25 cellular contexts compared by ENCODE assay signal in genomic region chr5:39533749-39534148, GRCh38.
"Had no signal": no experiment of that assay in that cellular context is flagged by ENCODE, and none has a peak within 500 bp of the region (broad histone marks: within the 10 kb centered on the region; RNA-seq: fewer than 3 reads in every experiment).

No MANE protein-coding gene starts in this region.

- H3K36me3 ChIP-seq: brain microvascular endothelial cell, cardiac muscle cell, Peyer's patch, SJSA1, WERI-Rb-1 had no signal

- H3K4me1 Mint-ChIP-seq: activated naive CD4-positive, alpha-beta T cell treated with anti-CD3 and anti-CD28 coated beads, Interleukin-2, amount 10 ng/mL, durations not matched to agents 7 days and 5 days; activated naive CD8-positive, alpha-beta T cell treated with anti-CD3 and anti-CD28 coated beads for 36 hours; IgD-negative memory B cell; T-cell had no signal

- DNase-seq: activated CD4-positive, alpha-beta T cell treated with anti-CD3 and anti-CD28 coated beads for 4 hours; activated CD8-positive, alpha-beta memory T cell treated with anti-CD3 and anti-CD28 coated beads, Interleukin-2, amount 50 U/mL, for 4 hours; activated CD8-positive, alpha-beta T cell treated with anti-CD3 and anti-CD28 coated beads for 36 hours; activated gamma-delta T cell treated with Interleukin-2 at 50 U/mL for 16 hours; activated naive CD4-positive, alpha-beta T cell treated with anti-CD3 and anti-CD28 coated beads, Interleukin-2, amount 10 ng/mL, durations not matched to agents 7 days and 5 days; activated naive CD8-positive, alpha-beta T cell treated with anti-CD3 and anti-CD28 coated beads for 36 hours; activated T-cell treated with anti-CD3 and anti-CD28 coated beads, Interleukin-2, amount 50 U/mL, for 72 hours; brain microvascular endothelial cell; MV-4-11; NCI-H1092 treated with DMSO at 0.1 percent for 48 hours; NCI-H1417 treated with DMSO at 0.1 percent for 48 hours; NCI-H1694; NCI-H2029 treated with DMSO at 0.1 percent for 48 hours; NCI-H510A treated with DMSO at 0.1 percent for 48 hours; NCI-H69; Peyer's patch; SHP77; T-cell; T-helper 2 cell; WERI-Rb-1 had no signal

- H3K27ac ChIP-seq: brain microvascular endothelial cell, cardiac muscle cell, KMS-11, Peyer's patch, SJSA1, WERI-Rb-1 had no signal

- H3K4me1 ChIP-seq: Peyer's patch had no signal

- H3K9me3 ChIP-seq: Peyer's patch, SJSA1 had no signal

- H3K27me3 ChIP-seq: brain microvascular endothelial cell, cardiac muscle cell, Peyer's patch, SJSA1 had no signal

- H3K27ac Mint-ChIP-seq: activated CD8-positive, alpha-beta T cell treated with anti-CD3 and anti-CD28 coated beads for 36 hours; activated naive CD4-positive, alpha-beta T cell treated with anti-CD3 and anti-CD28 coated beads, Interleukin-2, amount 10 ng/mL, durations not matched to agents 7 days and 5 days; activated naive CD8-positive, alpha-beta T cell treated with anti-CD3 and anti-CD28 coated beads for 36 hours; activated T-cell treated with anti-CD3 and anti-CD28 coated beads, Interleukin-2, amount 50 U/mL, for 72 hours; activated T-helper 2 cell treated with anti-CD3 and anti-CD28 coated beads, Interferon-gamma antibody, Interleukin-2, Interleukin-4, amounts not matched to agents 10 μg/mL and 5 μg/mL and 100 μg/mL, durations not matched to agents 14 hours and 24 hours and 36 hours; IgD-negative memory B cell; T-cell had no signal

- H3K4me3 ChIP-seq: cardiac muscle cell, Peyer's patch, SJSA1 had no signal

- H3K9me3 Mint-ChIP-seq: activated CD8-positive, alpha-beta T cell treated with anti-CD3 and anti-CD28 coated beads for 36 hours; activated naive CD4-positive, alpha-beta T cell treated with anti-CD3 and anti-CD28 coated beads, Interleukin-2, amount 10 ng/mL, durations not matched to agents 7 days and 5 days; activated naive CD8-positive, alpha-beta T cell treated with anti-CD3 and anti-CD28 coated beads for 36 hours; activated T-cell treated with anti-CD3 and anti-CD28 coated beads, Interleukin-2, amount 50 U/mL, for 72 hours; activated T-helper 2 cell treated with anti-CD3 and anti-CD28 coated beads, Interferon-gamma antibody, Interleukin-2, Interleukin-4, amounts not matched to agents 10 μg/mL and 5 μg/mL and 100 μg/mL, durations not matched to agents 14 hours and 24 hours and 36 hours; IgD-negative memory B cell; T-cell had no signal

- H3K4me3 Mint-ChIP-seq: activated CD8-positive, alpha-beta T cell treated with anti-CD3 and anti-CD28 coated beads for 36 hours; activated naive CD4-positive, alpha-beta T cell treated with anti-CD3 and anti-CD28 coated beads, Interleukin-2, amount 10 ng/mL, durations not matched to agents 7 days and 5 days; activated naive CD8-positive, alpha-beta T cell treated with anti-CD3 and anti-CD28 coated beads for 36 hours; activated T-cell treated with anti-CD3 and anti-CD28 coated beads, Interleukin-2, amount 50 U/mL, for 72 hours; IgD-negative memory B cell; T-cell had no signal

- ATAC-seq: activated CD8-positive, alpha-beta T cell treated with anti-CD3 and anti-CD28 coated beads for 36 hours; activated T-cell treated with anti-CD3 and anti-CD28 coated beads, Interleukin-2, amount 50 U/mL, for 72 hours; T-cell had no signal

- H3K36me3 Mint-ChIP-seq: activated naive CD4-positive, alpha-beta T cell treated with anti-CD3 and anti-CD28 coated beads, Interleukin-2, amount 10 ng/mL, durations not matched to agents 7 days and 5 days; activated naive CD8-positive, alpha-beta T cell treated with anti-CD3 and anti-CD28 coated beads for 36 hours; IgD-negative memory B cell; T-cell had no signal

- H3K9ac ChIP-seq: KMS-11 had no signal

- H3K4me2 ChIP-seq: KMS-11 had no signal
